In the genomic region with DNA sequence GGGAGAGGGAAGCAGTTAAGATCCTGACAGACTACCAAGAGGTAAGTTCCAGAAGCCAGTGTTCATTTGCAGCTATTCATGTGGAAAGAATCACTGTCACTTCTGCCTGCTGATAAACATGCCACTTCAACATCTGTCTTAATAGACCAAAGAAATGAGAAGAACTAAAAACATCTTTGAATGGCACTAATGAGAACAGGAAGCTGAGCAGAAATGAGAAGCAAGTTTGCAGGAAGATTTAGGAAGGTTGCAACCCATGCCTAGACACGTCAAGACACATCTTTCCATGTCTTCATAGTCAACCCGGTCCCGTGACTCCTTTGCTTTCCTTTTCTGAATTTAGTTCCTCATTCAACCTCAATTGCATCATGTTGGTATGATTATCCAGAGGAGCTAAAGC, we compare ENCODE assay signal across 13 cellular contexts.
A peak's percentile ranks its signal among the peaks of the same experiment; 100 is the strongest.
DNase-seq lines count a peak whose midpoint lies in the region; ATAC-seq and TF ChIP-seq lines count a peak whose summit lies in the region.
"Had no signal": no experiment of that assay in that cellular context is flagged by ENCODE, and none has a peak within 500 bp of the region (broad histone marks: within the 10 kb centered on the region; RNA-seq: fewer than 3 reads in every experiment).

No MANE protein-coding gene starts in this region.

- H3K4me3 ChIP-seq in NB4 (ENCODE audit: low read depth, low read length): no peak overlapping the region
- H3K4me3 ChIP-seq: colonic mucosa, HAP-1 had no signal

- no peak for ATAC-seq in HG02981 (IDR thresholded peaks at IDR 0.05; ENCODE audit: unreplicated experiment)
- ATAC-seq in HG03460 (IDR thresholded peaks at IDR 0.05; ENCODE audit: unreplicated experiment): no peak
- ATAC-seq: activated T-cell treated with anti-CD3 and anti-CD28 coated beads, Interleukin-2, amount 50 U/mL, for 4 hours; T-cell had no signal

- DNase-seq in EH (ENCODE audit: low read depth) (peak; percentile 39), NB4 (ENCODE audit: low read depth) (peak; percentile 9), epithelial cell of prostate (ENCODE audit: low read depth, low spot score) (peak; percentile 53), pons (ENCODE audit: low spot score) (peak; percentile 79)
- no peak for DNase-seq in stimulated activated CD4-positive, alpha-beta T cell treated with anti-CD3 and anti-CD28 coated beads, Interleukin-2, amount 100 ng/mL, for 48 hours
- DNase-seq in activated naive CD4-positive, alpha-beta T cell treated with Interleukin-2 at 50 U/mL for 16 hours: no peak
- DNase-seq: activated CD4-positive, CD25-positive, alpha-beta regulatory T cell treated with anti-CD3 and anti-CD28 coated beads, Interleukin-2, amount 50 U/mL, for 72 hours; activated T-cell treated with anti-CD3 and anti-CD28 coated beads, Interleukin-2, amount 50 U/mL, for 4 hours; colonic mucosa had no signal

- no peak for TF ChIP-seq CTCF in NB4 (IDR thresholded peaks at IDR 0.05; ENCODE audit: low read depth, low read length)

- TF ChIP-seq POLR2A in NB4 (IDR thresholded peaks at IDR 0.05; ENCODE audit: extremely low read depth, insufficient read length): no peak

- H3K27ac ChIP-seq in epithelial cell of prostate: peak overlapping the region; percentile 91
- H3K27ac ChIP-seq: colonic mucosa had no signal

Comparison
In these comparisons a context has a peak if more than half of its experiments do, and no peak if none do; other contexts are left out.
1. DNase-seq: peak in EH (single experiment), NB4 (single experiment), epithelial cell of prostate (single experiment) and pons (single experiment); none in stimulated activated CD4-positive, alpha-beta T cell treated with anti-CD3 and anti-CD28 coated beads, Interleukin-2, amount 100 ng/mL, for 48 hours (0 of 2) and activated naive CD4-positive, alpha-beta T cell treated with Interleukin-2 at 50 U/mL for 16 hours (single experiment).